In genomic region chr4:178976861-178977260, GRCh38 we compare ENCODE assay signal across 26 cellular contexts.
"Had no signal": no experiment of that assay in that cellular context is flagged by ENCODE, and none has a peak within 500 bp of the region (broad histone marks: within the 10 kb centered on the region; RNA-seq: fewer than 3 reads in every experiment).

No MANE protein-coding gene starts in this region.

- H3K36me3 ChIP-seq: heart left ventricle, left lung, lower lobe of right lung, pancreas, prostate gland, sigmoid colon, uterus had no signal

- H3K4me1 ChIP-seq: heart left ventricle, left lung, lower lobe of right lung, pancreas, prostate gland, sigmoid colon, uterus had no signal

- H3K27ac ChIP-seq: heart left ventricle, left lung, lower lobe of right lung, pancreas, prostate gland, sigmoid colon, uterus had no signal

- H3K9me3 ChIP-seq: heart left ventricle, left lung, lower lobe of right lung, pancreas, prostate gland, sigmoid colon, uterus had no signal

- ATAC-seq: activated naive CD4-positive, alpha-beta T cell treated with anti-CD3 and anti-CD28 coated beads, Interleukin-2, amount 50 U/mL, for 72 hours; activated T-cell treated with anti-CD3 and anti-CD28 coated beads, Interleukin-2, amount 50 U/mL, for 4 hours; activated T-helper 17 cell treated with anti-CD3 and anti-CD28 coated beads, Interleukin-2, amount 50 U/mL, for 72 hours; esophagus mucosa; heart left ventricle; left lung; lower lobe of right lung; naive thymus-derived CD8-positive, alpha-beta T cell; pancreas; stimulated activated effector memory CD8-positive, alpha-beta T cell treated with anti-CD3 and anti-CD28 coated beads, Interleukin-12 subunit alpha, Interleukin-12 subunit beta, amount 100 ng/mL, for 72 hours; WTC11 had no signal

- H3K27me3 ChIP-seq: heart left ventricle, left lung, pancreas, sigmoid colon, uterus had no signal

- DNase-seq: activated CD4-positive, alpha-beta memory T cell treated with anti-CD3 and anti-CD28 coated beads, Interleukin-2, amount 10 ng/mL, durations not matched to agents 7 days and 5 days; activated CD4-positive, alpha-beta T cell treated with anti-CD3 and anti-CD28 coated beads for 1 hour; activated CD4-positive, alpha-beta T cell treated with anti-CD3 and anti-CD28 coated beads, Interleukin-2, amount 10 ng/mL, durations not matched to agents 7 days and 5 days; activated naive CD4-positive, alpha-beta T cell; activated T-cell treated with anti-CD3 and anti-CD28 coated beads, Interleukin-2, amount 50 U/mL, for 4 hours; anterior cingulate cortex; endodermal cell; foreskin fibroblast; heart left ventricle; left lung; lower lobe of right lung; mesenchymal stem cell; naive thymus-derived CD8-positive, alpha-beta T cell; nucleus accumbens; pancreas; sigmoid colon; small intestine; stimulated activated CD4-positive, alpha-beta T cell treated with anti-CD3 and anti-CD28 coated beads, Interleukin-4, amount 100 ng/mL, for 24 hours; substantia nigra; uterus had no signal

- H3K4me3 ChIP-seq: heart left ventricle, left lung, lower lobe of right lung, pancreas, prostate gland, sigmoid colon, uterus had no signal
